1 cellular context compared by ENCODE assay signal in genomic region chr2:230323385-230324106, GRCh38.
TF ChIP-seq lines count a peak whose summit lies in the region.

No MANE protein-coding gene starts in this region.

TF ChIP-seq in HepG2, 621 proteins besides CTCF, POLR2A, EP300 and RAD21 (continued from another document and continues in another):
- TF ChIP-seq ZBED4 (CRISPR knock-in tag; IDR thresholded peaks at IDR 0.05; ENCODE audit: borderline replicate concordance) (no peak), ZSCAN25 (CRISPR knock-in tag; IDR thresholded peaks at IDR 0.05) (no peak), TARDBP (CRISPR knock-in tag; IDR thresholded peaks at IDR 0.05) (peak; percentile 76), CENPT (CRISPR knock-in tag; IDR thresholded peaks at IDR 0.05; ENCODE audit: low read depth) (0 out of 2 replicates have a peak, but pooled peaks have one; percentile 42), GATAD2A (CRISPR knock-in tag; IDR thresholded peaks at IDR 0.05) (peak; percentile 70; the same call in 1 of the 2 replicates), RBAK (CRISPR knock-in tag; IDR thresholded peaks at IDR 0.05) (no peak), RFX1 (IDR thresholded peaks at IDR 0.05) (no peak), RBFOX2 (IDR thresholded peaks at IDR 0.05; ENCODE audit: low read depth, low read length) (peak; percentile 74), ZIK1 (CRISPR knock-in tag; IDR thresholded peaks at IDR 0.05; ENCODE audit: borderline replicate concordance, low read depth) (no peak), ZNF563 (CRISPR knock-in tag; IDR thresholded peaks at IDR 0.05) (peak; percentile 69; the same call in 1 of the 2 replicates), ZSCAN9 (CRISPR knock-in tag; IDR thresholded peaks at IDR 0.05; ENCODE audit: borderline replicate concordance) (0 out of 2 replicates have a peak, but pooled peaks have one; percentile 47), SIX1 (CRISPR knock-in tag; IDR thresholded peaks at IDR 0.05; ENCODE audit: borderline replicate concordance) (no peak), ZNF501 (CRISPR knock-in tag; IDR thresholded peaks at IDR 0.05) (peak; percentile 61), SALL2 (CRISPR knock-in tag; IDR thresholded peaks at IDR 0.05) (0 out of 2 replicates have a peak, but pooled peaks have one; percentile 67), XRCC5 (optimal IDR thresholded peaks at IDR 0.05; ENCODE audit: low read length) (peak; percentile 94), NRL (CRISPR knock-in tag; IDR thresholded peaks at IDR 0.05; ENCODE audit: borderline replicate concordance) (no peak; the same call in 1 of the 2 replicates), KAT8 (CRISPR knock-in tag; IDR thresholded peaks at IDR 0.05) (peak; percentile 73), ZNF10 (CRISPR knock-in tag; IDR thresholded peaks at IDR 0.05; ENCODE audit: borderline replicate concordance, low read depth) (no peak), MTF2 (CRISPR knock-in tag; IDR thresholded peaks at IDR 0.05; ENCODE audit: borderline replicate concordance) (0 out of 2 replicates have a peak, but pooled peaks have one; percentile 52), ZFP91 (CRISPR knock-in tag; IDR thresholded peaks at IDR 0.05; ENCODE audit: borderline replicate concordance) (peak; percentile 50; the same call in 1 of the 2 replicates), RFXAP (CRISPR knock-in tag; IDR thresholded peaks at IDR 0.05; ENCODE audit: borderline replicate concordance) (peak; percentile 78; the same call in 1 of the 2 replicates), ERF (CRISPR knock-in tag; IDR thresholded peaks at IDR 0.05) (peak; percentile 85; the same call in 1 of the 2 replicates), ZBTB1 (CRISPR knock-in tag; IDR thresholded peaks at IDR 0.05; ENCODE audit: borderline replicate concordance) (no peak), ZNF83 (CRISPR knock-in tag; IDR thresholded peaks at IDR 0.05; ENCODE audit: borderline replicate concordance) (no peak), ZMYM4 (CRISPR knock-in tag; IDR thresholded peaks at IDR 0.05) (peak; percentile 98), BRD4 (CRISPR knock-in tag; IDR thresholded peaks at IDR 0.05) (peak; percentile 88), ELF1 (CRISPR knock-in tag; IDR thresholded peaks at IDR 0.05) (peak; percentile 51)
- TF ChIP-seq, protein P1, sequence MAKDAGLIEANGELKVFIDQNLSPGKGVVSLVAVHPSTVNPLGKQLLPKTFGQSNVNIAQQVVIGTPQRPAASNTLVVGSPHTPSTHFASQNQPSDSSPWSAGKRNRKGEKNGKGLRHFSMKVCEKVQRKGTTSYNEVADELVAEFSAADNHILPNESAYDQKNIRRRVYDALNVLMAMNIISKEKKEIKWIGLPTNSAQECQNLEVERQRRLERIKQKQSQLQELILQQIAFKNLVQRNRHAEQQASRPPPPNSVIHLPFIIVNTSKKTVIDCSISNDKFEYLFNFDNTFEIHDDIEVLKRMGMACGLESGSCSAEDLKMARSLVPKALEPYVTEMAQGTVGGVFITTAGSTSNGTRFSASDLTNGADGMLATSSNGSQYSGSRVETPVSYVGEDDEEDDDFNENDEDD (CRISPR knock-in tag; IDR thresholded peaks at IDR 0.05; ENCODE audit: borderline replicate concordance), result peak; percentile 49; the same call in 1 of the 2 replicates
- TF ChIP-seq, protein P2, sequence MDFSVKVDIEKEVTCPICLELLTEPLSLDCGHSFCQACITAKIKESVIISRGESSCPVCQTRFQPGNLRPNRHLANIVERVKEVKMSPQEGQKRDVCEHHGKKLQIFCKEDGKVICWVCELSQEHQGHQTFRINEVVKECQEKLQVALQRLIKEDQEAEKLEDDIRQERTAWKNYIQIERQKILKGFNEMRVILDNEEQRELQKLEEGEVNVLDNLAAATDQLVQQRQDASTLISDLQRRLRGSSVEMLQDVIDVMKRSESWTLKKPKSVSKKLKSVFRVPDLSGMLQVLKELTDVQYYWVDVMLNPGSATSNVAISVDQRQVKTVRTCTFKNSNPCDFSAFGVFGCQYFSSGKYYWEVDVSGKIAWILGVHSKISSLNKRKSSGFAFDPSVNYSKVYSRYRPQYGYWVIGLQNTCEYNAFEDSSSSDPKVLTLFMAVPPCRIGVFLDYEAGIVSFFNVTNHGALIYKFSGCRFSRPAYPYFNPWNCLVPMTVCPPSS (IDR thresholded peaks at IDR 0.05), result no peak
- TF ChIP-seq, protein P3, sequence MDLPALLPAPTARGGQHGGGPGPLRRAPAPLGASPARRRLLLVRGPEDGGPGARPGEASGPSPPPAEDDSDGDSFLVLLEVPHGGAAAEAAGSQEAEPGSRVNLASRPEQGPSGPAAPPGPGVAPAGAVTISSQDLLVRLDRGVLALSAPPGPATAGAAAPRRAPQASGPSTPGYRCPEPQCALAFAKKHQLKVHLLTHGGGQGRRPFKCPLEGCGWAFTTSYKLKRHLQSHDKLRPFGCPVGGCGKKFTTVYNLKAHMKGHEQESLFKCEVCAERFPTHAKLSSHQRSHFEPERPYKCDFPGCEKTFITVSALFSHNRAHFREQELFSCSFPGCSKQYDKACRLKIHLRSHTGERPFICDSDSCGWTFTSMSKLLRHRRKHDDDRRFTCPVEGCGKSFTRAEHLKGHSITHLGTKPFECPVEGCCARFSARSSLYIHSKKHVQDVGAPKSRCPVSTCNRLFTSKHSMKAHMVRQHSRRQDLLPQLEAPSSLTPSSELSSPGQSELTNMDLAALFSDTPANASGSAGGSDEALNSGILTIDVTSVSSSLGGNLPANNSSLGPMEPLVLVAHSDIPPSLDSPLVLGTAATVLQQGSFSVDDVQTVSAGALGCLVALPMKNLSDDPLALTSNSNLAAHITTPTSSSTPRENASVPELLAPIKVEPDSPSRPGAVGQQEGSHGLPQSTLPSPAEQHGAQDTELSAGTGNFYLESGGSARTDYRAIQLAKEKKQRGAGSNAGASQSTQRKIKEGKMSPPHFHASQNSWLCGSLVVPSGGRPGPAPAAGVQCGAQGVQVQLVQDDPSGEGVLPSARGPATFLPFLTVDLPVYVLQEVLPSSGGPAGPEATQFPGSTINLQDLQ (CRISPR knock-in tag; IDR thresholded peaks at IDR 0.05), result peak; percentile 40; the same call in 1 of the 2 replicates
- TF ChIP-seq, protein P4, sequence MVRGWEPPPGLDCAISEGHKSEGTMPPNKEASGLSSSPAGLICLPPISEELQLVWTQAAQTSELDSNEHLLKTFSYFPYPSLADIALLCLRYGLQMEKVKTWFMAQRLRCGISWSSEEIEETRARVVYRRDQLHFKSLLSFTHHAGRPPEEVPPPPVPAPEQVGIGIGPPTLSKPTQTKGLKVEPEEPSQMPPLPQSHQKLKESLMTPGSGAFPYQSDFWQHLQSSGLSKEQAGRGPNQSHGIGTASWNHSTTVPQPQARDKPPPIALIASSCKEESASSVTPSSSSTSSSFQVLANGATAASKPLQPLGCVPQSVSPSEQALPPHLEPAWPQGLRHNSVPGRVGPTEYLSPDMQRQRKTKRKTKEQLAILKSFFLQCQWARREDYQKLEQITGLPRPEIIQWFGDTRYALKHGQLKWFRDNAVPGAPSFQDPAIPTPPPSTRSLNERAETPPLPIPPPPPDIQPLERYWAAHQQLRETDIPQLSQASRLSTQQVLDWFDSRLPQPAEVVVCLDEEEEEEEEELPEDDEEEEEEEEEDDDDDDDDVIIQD (CRISPR knock-in tag; IDR thresholded peaks at IDR 0.05; ENCODE audit: low read depth), result 0 out of 2 replicates have a peak, but pooled peaks have one; percentile 74
- TF ChIP-seq, protein P5, sequence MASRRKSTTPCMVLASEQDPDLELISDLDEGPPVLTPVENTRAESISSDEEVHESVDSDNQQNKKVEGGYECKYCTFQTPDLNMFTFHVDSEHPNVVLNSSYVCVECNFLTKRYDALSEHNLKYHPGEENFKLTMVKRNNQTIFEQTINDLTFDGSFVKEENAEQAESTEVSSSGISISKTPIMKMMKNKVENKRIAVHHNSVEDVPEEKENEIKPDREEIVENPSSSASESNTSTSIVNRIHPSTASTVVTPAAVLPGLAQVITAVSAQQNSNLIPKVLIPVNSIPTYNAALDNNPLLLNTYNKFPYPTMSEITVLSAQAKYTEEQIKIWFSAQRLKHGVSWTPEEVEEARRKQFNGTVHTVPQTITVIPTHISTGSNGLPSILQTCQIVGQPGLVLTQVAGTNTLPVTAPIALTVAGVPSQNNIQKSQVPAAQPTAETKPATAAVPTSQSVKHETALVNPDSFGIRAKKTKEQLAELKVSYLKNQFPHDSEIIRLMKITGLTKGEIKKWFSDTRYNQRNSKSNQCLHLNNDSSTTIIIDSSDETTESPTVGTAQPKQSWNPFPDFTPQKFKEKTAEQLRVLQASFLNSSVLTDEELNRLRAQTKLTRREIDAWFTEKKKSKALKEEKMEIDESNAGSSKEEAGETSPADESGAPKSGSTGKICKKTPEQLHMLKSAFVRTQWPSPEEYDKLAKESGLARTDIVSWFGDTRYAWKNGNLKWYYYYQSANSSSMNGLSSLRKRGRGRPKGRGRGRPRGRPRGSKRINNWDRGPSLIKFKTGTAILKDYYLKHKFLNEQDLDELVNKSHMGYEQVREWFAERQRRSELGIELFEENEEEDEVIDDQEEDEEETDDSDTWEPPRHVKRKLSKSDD (CRISPR knock-in tag; IDR thresholded peaks at IDR 0.05; ENCODE audit: low read depth), result 0 out of 2 replicates have a peak, but pooled peaks have one; percentile 60
- TF ChIP-seq, protein P6, sequence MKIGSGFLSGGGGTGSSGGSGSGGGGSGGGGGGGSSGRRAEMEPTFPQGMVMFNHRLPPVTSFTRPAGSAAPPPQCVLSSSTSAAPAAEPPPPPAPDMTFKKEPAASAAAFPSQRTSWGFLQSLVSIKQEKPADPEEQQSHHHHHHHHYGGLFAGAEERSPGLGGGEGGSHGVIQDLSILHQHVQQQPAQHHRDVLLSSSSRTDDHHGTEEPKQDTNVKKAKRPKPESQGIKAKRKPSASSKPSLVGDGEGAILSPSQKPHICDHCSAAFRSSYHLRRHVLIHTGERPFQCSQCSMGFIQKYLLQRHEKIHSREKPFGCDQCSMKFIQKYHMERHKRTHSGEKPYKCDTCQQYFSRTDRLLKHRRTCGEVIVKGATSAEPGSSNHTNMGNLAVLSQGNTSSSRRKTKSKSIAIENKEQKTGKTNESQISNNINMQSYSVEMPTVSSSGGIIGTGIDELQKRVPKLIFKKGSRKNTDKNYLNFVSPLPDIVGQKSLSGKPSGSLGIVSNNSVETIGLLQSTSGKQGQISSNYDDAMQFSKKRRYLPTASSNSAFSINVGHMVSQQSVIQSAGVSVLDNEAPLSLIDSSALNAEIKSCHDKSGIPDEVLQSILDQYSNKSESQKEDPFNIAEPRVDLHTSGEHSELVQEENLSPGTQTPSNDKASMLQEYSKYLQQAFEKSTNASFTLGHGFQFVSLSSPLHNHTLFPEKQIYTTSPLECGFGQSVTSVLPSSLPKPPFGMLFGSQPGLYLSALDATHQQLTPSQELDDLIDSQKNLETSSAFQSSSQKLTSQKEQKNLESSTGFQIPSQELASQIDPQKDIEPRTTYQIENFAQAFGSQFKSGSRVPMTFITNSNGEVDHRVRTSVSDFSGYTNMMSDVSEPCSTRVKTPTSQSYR (CRISPR knock-in tag; IDR thresholded peaks at IDR 0.05; ENCODE audit: borderline replicate concordance), result peak; percentile 11; the same call in 1 of the 2 replicates
- TF ChIP-seq, protein P7, sequence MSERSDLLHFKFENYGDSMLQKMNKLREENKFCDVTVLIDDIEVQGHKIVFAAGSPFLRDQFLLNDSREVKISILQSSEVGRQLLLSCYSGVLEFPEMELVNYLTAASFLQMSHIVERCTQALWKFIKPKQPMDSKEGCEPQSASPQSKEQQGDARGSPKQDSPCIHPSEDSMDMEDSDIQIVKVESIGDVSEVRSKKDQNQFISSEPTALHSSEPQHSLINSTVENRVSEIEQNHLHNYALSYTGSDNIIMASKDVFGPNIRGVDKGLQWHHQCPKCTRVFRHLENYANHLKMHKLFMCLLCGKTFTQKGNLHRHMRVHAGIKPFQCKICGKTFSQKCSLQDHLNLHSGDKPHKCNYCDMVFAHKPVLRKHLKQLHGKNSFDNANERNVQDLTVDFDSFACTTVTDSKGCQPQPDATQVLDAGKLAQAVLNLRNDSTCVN (CRISPR knock-in tag; IDR thresholded peaks at IDR 0.05; ENCODE audit: borderline replicate concordance), result peak; percentile 45; the same call in 1 of the 2 replicates
- TF ChIP-seq, protein P8, sequence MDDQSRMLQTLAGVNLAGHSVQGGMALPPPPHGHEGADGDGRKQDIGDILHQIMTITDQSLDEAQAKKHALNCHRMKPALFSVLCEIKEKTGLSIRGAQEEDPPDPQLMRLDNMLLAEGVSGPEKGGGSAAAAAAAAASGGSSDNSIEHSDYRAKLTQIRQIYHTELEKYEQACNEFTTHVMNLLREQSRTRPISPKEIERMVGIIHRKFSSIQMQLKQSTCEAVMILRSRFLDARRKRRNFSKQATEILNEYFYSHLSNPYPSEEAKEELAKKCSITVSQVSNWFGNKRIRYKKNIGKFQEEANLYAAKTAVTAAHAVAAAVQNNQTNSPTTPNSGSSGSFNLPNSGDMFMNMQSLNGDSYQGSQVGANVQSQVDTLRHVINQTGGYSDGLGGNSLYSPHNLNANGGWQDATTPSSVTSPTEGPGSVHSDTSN (CRISPR knock-in tag; IDR thresholded peaks at IDR 0.05; ENCODE audit: borderline replicate concordance), result no peak
